24 cellular contexts compared by ENCODE assay signal in genomic region chr14:49792618-49793017, GRCh38.
"Had no signal": no experiment of that assay in that cellular context is flagged by ENCODE, and none has a peak within 500 bp of the region (broad histone marks: within the 10 kb centered on the region; RNA-seq: fewer than 3 reads in every experiment).

No MANE protein-coding gene starts in this region.

- H3K4me3 ChIP-seq: esophagus muscularis mucosa, heart right ventricle, lower lobe of right lung, mucosa of descending colon, pancreas, prostate gland, spleen, suprapubic skin, tibial artery, upper lobe of right lung had no signal

- H3K4me1 ChIP-seq: esophagus muscularis mucosa, foreskin keratinocyte, lower lobe of right lung, pancreas, prostate gland, suprapubic skin, tibial artery, upper lobe of right lung had no signal

- H3K4me1 Mint-ChIP-seq: activated naive CD8-positive, alpha-beta T cell treated with anti-CD3 and anti-CD28 coated beads, Interleukin-2, amount 10 ng/mL, durations not matched to agents 7 days and 5 days; naive B cell; neural crest cell; WTC11 had no signal

- H3K9me3 ChIP-seq: esophagus muscularis mucosa, heart right ventricle, lower lobe of right lung, mucosa of descending colon, pancreas, prostate gland, spleen, suprapubic skin, tibial artery, upper lobe of right lung had no signal

- ATAC-seq: activated T-cell treated with anti-CD3 and anti-CD28 coated beads, Interleukin-2, amount 50 U/mL, for 72 hours; foreskin keratinocyte; lower lobe of right lung; mucosa of descending colon; pancreas; upper lobe of right lung; WTC11 had no signal

- H3K4me3 Mint-ChIP-seq: activated naive CD8-positive, alpha-beta T cell treated with anti-CD3 and anti-CD28 coated beads, Interleukin-2, amount 10 ng/mL, durations not matched to agents 7 days and 5 days; activated T-cell treated with anti-CD3 and anti-CD28 coated beads, Interleukin-2, amount 50 U/mL, for 72 hours; dendritic cell treated with granulocyte-macrophage colony-stimulating factor and Interleukin-4, amounts not matched to agents 40 ng/mL and 50 ng/mL, for 4 days; naive B cell; neural crest cell; WTC11 had no signal

- H3K27me3 ChIP-seq: esophagus muscularis mucosa, foreskin keratinocyte, heart right ventricle, pancreas, spleen, suprapubic skin, tibial artery, upper lobe of right lung had no signal

- DNase-seq: activated naive CD4-positive, alpha-beta T cell treated with Interleukin-2 at 50 U/mL for 16 hours; activated naive CD8-positive, alpha-beta T cell treated with anti-CD3 and anti-CD28 coated beads, Interleukin-2, amount 10 ng/mL, durations not matched to agents 7 days and 5 days; activated T-cell treated with anti-CD3 and anti-CD28 coated beads for 4 hours; activated T-cell treated with anti-CD3 and anti-CD28 coated beads, Interleukin-2, amount 50 U/mL, for 72 hours; amniotic stem cell; central memory CD4-positive, alpha-beta T cell; foreskin keratinocyte; heart right ventricle; lower lobe of right lung; mucosa of descending colon; naive B cell; nucleus accumbens; pancreas; spleen; stimulated activated naive CD4-positive, alpha-beta T cell; T-helper 2 cell; tibial artery; upper lobe of right lung had no signal

- H3K27ac ChIP-seq: esophagus muscularis mucosa, foreskin keratinocyte, lower lobe of right lung, pancreas, prostate gland, suprapubic skin, tibial artery, upper lobe of right lung had no signal

- H3K27ac Mint-ChIP-seq: activated naive CD8-positive, alpha-beta T cell treated with anti-CD3 and anti-CD28 coated beads, Interleukin-2, amount 10 ng/mL, durations not matched to agents 7 days and 5 days; dendritic cell treated with granulocyte-macrophage colony-stimulating factor and Interleukin-4, amounts not matched to agents 40 ng/mL and 50 ng/mL, for 4 days; WTC11 had no signal

- H3K27me3 Mint-ChIP-seq: activated naive CD8-positive, alpha-beta T cell treated with anti-CD3 and anti-CD28 coated beads, Interleukin-2, amount 10 ng/mL, durations not matched to agents 7 days and 5 days; dendritic cell treated with granulocyte-macrophage colony-stimulating factor and Interleukin-4, amounts not matched to agents 40 ng/mL and 50 ng/mL, for 4 days; naive B cell had no signal
